In the genomic region with DNA sequence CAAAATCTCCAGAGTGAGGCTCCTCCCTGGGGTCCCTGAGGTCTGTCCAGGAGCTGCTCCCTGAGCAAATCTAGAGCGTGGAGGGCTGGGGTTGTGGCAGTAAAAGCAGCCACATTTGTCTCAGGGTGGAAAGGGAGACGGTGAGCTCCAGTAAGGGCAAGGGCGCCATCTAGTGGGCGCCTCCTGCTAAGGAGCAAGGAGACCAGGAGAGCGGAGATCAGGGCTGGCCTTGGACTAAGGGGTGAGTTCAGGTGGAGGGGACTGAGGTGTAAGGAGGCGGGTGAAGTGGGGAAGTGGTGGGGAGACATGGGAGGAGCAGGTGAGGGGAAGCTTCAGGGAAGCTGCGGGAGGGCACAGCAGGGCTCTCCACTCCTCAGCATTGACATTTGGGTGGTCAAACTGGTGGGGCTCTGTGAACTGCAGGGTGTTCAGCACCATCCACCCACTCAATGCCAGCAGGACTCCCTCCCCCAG, we compare ENCODE assay signal across 8 cellular contexts. TPM values are rescaled to one million over a fixed set of nuclear protein-coding genes. Genes with fewer than 3 reads are reported as not detected.
A peak's percentile ranks its signal among the peaks of the same experiment; 100 is the strongest.
DNase-seq lines count a peak whose midpoint lies in the region; TF ChIP-seq lines count a peak whose summit lies in the region.

No MANE protein-coding gene starts in this region.

- H3K4me1 Mint-ChIP-seq in mesothelial cell of epicardium, result no peaks in the 10 kb centered on the region

- H3K9me2 ChIP-seq in OCI-LY1 (ENCODE audit: low read depth, low read length) (no peaks in the 10 kb centered on the region), neural cell (ENCODE audit: insufficient read depth, low read length) (no peaks in the 10 kb centered on the region)

- no peak overlapping the region for H2AFZ ChIP-seq in OCI-LY1 (ENCODE audit: low read length)
- H2AFZ ChIP-seq in neural cell (ENCODE audit: low read depth, low read length), result no peak overlapping the region

- H3K36me3 ChIP-seq in OCI-LY1 (ENCODE audit: insufficient read depth, low read length) (no peaks in the 10 kb centered on the region; the same call in 1 of the 2 replicates), esophagus muscularis mucosa (no peaks in the 10 kb centered on the region), neural cell (ENCODE audit: insufficient read depth, low read length) (no peaks in the 10 kb centered on the region)

- H3K9me3 Mint-ChIP-seq in mesothelial cell of epicardium, result peaks cover 62% of the 10 kb centered on the region

- H3K4me1 ChIP-seq in OCI-LY1 (ENCODE audit: insufficient read depth, low read length, severe bottlenecking) (peaks cover under 1% of the 10 kb centered on the region), esophagus muscularis mucosa (no peaks in the 10 kb centered on the region)

- H3K27ac ChIP-seq in OCI-LY1 (ENCODE audit: low read depth, low read length, poor library complexity, severe bottlenecking) (no peak overlapping the region), esophagus muscularis mucosa (replicated peaks in 1 of 4) (no peak overlapping the region), neural cell (ENCODE audit: low read length) (no peak overlapping the region)

- H3K79me2 ChIP-seq in OCI-LY1 (ENCODE audit: insufficient read depth, low read length) (no peaks in the 10 kb centered on the region), neural cell (replicated peaks; ENCODE audit: insufficient read depth, low read length) (no peaks in the 10 kb centered on the region)

- intact Hi-C loops in esophagus muscularis mucosa (cut with DNase I), result loop anchor here (2.0 kb wide), 1 partner anchor 120 kb away; no protein-coding TSS in a partner anchor

- H3K4me3 ChIP-seq in OCI-LY1 (ENCODE audit: low read depth, low read length, poor library complexity, severe bottlenecking) (no peak overlapping the region), esophagus muscularis mucosa (no peak overlapping the region), neural cell (ENCODE audit: low read length) (no peak overlapping the region)

- H4K20me1 ChIP-seq in OCI-LY1 (ENCODE audit: insufficient read depth, low read length), result no peaks in the 10 kb centered on the region
- no peaks in the 10 kb centered on the region for H4K20me1 ChIP-seq in neural cell (ENCODE audit: insufficient read depth)

- TF ChIP-seq POLR2A in esophagus muscularis mucosa (IDR thresholded peaks at IDR 0.05; ENCODE audit: low read depth), result no peak

- H3K27me3 ChIP-seq in OCI-LY1 (ENCODE audit: insufficient read depth, low read length), result no peaks in the 10 kb centered on the region; the same call in 1 of the 2 replicates
- peaks cover 0 to 66% (median 9%) of the 10 kb centered on the region in 4 donors for H3K27me3 ChIP-seq in esophagus muscularis mucosa
- peaks cover 18% of the 10 kb centered on the region for H3K27me3 ChIP-seq in neural cell (ENCODE audit: insufficient read depth, low read depth, low read length)

- H3K9ac ChIP-seq in OCI-LY1 (ENCODE audit: low read length) (no peak overlapping the region), neural cell (ENCODE audit: low read length) (no peak overlapping the region)

- H3K36me3 Mint-ChIP-seq in mesothelial cell of epicardium, result no peaks in the 10 kb centered on the region

- WGBS in esophagus muscularis mucosa, result 5% methylated on average over 6 of the region's 7 CpGs

- no peak overlapping the region for H3K27ac Mint-ChIP-seq in mesothelial cell of epicardium

- TF ChIP-seq RAD21 in neural cell (conservative IDR thresholded peaks at IDR 0.05), result peak; percentile 79

- H3F3A ChIP-seq in OCI-LY1 (ENCODE audit: insufficient read depth, low read length) (no peaks in the 10 kb centered on the region), neural cell (ENCODE audit: insufficient read depth, low read length, poor library complexity, severe bottlenecking) (no peaks in the 10 kb centered on the region)

- TF ChIP-seq EP300 in esophagus muscularis mucosa (IDR thresholded peaks at IDR 0.05) (no peak), neural cell (conservative IDR thresholded peaks at IDR 0.05; ENCODE audit: poor library complexity, severe bottlenecking) (no peak)

- no peaks in the 10 kb centered on the region for H3K9me3 ChIP-seq in OCI-LY1 (ENCODE audit: low read length)
- no peaks in the 10 kb centered on the region for H3K9me3 ChIP-seq in esophagus muscularis mucosa
- H3K9me3 ChIP-seq in neural cell (ENCODE audit: low read length), result peaks cover 4% of the 10 kb centered on the region

- H3K4me2 ChIP-seq in OCI-LY1 (ENCODE audit: low read length) (no peak overlapping the region), neural cell (ENCODE audit: low read length) (no peak overlapping the region)

- TF ChIP-seq CTCF in OCI-LY1 (IDR thresholded peaks at IDR 0.05; ENCODE audit: low read length) (peak; percentile 87), esophagus muscularis mucosa (IDR thresholded peaks at IDR 0.05) (peak; percentile 62 to 80 (median 64)), neural cell (IDR thresholded peaks at IDR 0.05; ENCODE audit: poor library complexity, severe bottlenecking) (peak; percentile 79), mesothelial cell of epicardium (IDR thresholded peaks at IDR 0.05; ENCODE audit: unreplicated experiment) (no peak)

- no peak overlapping the region for H3K4me3 Mint-ChIP-seq in mesothelial cell of epicardium

- DNase-seq in D341Med (ENCODE audit: low spot score) (peak; percentile 87), HuH-7 (ENCODE audit: low spot score) (peak; percentile 86), esophagus muscularis mucosa (ENCODE audit: extremely low spot score) (peak; percentile 92), mesothelial cell of epicardium (ENCODE audit: low spot score in 2 of 2, unreplicated experiment in 2 of 2) (no peak)
- DNase-seq in activated CD8-positive, alpha-beta memory T cell treated with anti-CD3 and anti-CD28 coated beads, Interleukin-2, amount 50 U/mL, for 48 hours, result peak; percentile 95
- DNase-seq in stimulated activated naive CD4-positive, alpha-beta T cell treated with Interleukin-2 at 50 U/mL for 16 hours (lab: John Stamatoyannopoulos, UW), result peak; percentile 77

- no peaks in the 10 kb centered on the region for H3K27me3 Mint-ChIP-seq in mesothelial cell of epicardium (ENCODE audit: low read depth)

TF ChIP-seq in neural cell, 6 proteins besides CTCF, POLR2A, EP300 and RAD21:
- TF ChIP-seq SMC3 (conservative IDR thresholded peaks at IDR 0.05; ENCODE audit: poor library complexity) (peak; percentile 70), EZH2 (IDR thresholded peaks at IDR 0.05; ENCODE audit: borderline replicate concordance, insufficient read depth, low read length, poor library complexity, severe bottlenecking) (no peak)

RNA-seq across cellular contexts. Expression of a gene that starts 5.3 kb away (rescaled TPM):
- total RNA-seq in esophagus muscularis mucosa (1 to 10 TPM in 1 of 4 donors, under 1 TPM in 1, not detected in 2; 0.83 to 1.8 TPM), mesothelial cell of epicardium (not detected in 3 replicates)
- polyA plus RNA-seq in neural cell, result 0.90 and 2.9 TPM in 2 replicates
- polyA minus RNA-seq in neural cell, result 3.4 and 4.4 TPM in 2 replicates

RNA-seq across cellular contexts. Expression of a gene that starts 56.2 kb away (rescaled TPM):
- total RNA-seq in esophagus muscularis mucosa (1 to 10 TPM in 2 of 4 donors, under 1 TPM in 2; 0.46 to 3.3 (median 1.1) TPM), mesothelial cell of epicardium (not detected in 3 replicates)
- not detected in 2 replicates for polyA plus RNA-seq in neural cell
- not detected in 2 replicates for polyA minus RNA-seq in neural cell

Comparison
In these comparisons a context has a peak if more than half of its experiments do, and no peak if none do; other contexts are left out.
1. DNase-seq: peak in D341Med (single experiment), HuH-7 (single experiment), activated CD8-positive, alpha-beta memory T cell treated with anti-CD3 and anti-CD28 coated beads, Interleukin-2, amount 50 U/mL, for 48 hours (single experiment), esophagus muscularis mucosa (single experiment) and stimulated activated naive CD4-positive, alpha-beta T cell treated with Interleukin-2 at 50 U/mL for 16 hours (single experiment); none in mesothelial cell of epicardium (0 of 2).